ENCODE assay signal across 8 cellular contexts in the genomic region with DNA sequence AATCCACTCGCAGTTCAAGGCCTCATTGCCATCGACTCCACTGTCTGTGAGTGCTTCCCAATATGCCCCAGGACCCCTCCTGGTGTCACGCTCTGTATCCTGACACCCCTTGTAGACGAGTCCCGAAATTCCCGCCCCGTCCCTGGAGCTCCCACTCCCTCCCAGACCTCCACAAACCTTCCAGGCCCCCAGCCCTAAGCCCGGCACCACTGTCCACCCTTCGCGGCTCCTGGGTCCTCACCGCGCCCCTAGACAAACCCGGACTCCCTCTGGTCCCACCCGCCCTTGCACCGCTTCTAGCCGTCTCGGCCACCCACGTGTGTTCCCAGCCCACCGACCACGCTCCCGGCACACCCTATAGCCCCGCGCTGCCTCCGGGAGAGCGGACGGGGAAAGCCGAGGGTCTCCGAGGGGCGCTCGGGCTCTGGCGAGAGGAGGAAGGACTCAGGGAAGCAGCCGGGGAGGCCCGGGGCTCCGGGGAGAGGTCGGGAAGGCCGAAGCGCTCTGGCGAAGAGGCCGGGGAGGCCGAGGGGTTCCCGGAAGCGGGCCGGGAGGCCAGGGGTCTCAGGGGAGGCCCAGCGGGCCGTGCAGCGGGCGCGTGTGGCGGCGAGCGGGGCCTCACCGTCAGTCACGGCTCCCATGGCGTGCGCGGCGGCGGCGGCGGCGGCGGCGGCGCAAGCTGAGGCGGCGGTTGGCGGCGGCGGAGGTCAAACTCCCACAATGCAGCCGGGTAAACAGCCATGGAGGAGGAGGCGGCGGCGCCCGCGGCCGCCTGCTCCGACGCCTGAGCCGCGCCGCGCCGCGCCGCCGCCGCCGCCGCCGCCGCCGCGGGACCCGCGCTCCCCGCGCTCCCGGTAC. TPM values are rescaled to one million over a fixed set of nuclear protein-coding genes. Genes with fewer than 3 reads are reported as not detected.
DNase-seq lines count a peak whose midpoint lies in the region; ATAC-seq and TF ChIP-seq lines count a peak whose summit lies in the region.

A gene with protein sequence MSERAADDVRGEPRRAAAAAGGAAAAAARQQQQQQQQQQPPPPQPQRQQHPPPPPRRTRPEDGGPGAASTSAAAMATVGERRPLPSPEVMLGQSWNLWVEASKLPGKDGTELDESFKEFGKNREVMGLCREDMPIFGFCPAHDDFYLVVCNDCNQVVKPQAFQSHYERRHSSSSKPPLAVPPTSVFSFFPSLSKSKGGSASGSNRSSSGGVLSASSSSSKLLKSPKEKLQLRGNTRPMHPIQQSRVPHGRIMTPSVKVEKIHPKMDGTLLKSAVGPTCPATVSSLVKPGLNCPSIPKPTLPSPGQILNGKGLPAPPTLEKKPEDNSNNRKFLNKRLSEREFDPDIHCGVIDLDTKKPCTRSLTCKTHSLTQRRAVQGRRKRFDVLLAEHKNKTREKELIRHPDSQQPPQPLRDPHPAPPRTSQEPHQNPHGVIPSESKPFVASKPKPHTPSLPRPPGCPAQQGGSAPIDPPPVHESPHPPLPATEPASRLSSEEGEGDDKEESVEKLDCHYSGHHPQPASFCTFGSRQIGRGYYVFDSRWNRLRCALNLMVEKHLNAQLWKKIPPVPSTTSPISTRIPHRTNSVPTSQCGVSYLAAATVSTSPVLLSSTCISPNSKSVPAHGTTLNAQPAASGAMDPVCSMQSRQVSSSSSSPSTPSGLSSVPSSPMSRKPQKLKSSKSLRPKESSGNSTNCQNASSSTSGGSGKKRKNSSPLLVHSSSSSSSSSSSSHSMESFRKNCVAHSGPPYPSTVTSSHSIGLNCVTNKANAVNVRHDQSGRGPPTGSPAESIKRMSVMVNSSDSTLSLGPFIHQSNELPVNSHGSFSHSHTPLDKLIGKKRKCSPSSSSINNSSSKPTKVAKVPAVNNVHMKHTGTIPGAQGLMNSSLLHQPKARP (plus strand): TSS at position 718 of the 858 bp plus-strand sequence. CDS start 48,732 bp downstream, outside the sequence.
A gene (minus strand): TSS at position 656 of the 858 bp plus-strand sequence. CDS start 15 bp downstream, at position 641.

- H3K27ac Mint-ChIP-seq in nephron progenitor cell = peak within 1 kb of the TSS; percentile 60

- peak within 1 kb of the TSS; percentile 81 for H3K4me3 ChIP-seq in fibroblast of pulmonary artery (replicated peaks; ENCODE audit: low read depth, low read length)

- H3K4me1 Mint-ChIP-seq in nephron progenitor cell = peaks cover 42% of the 10 kb centered on the region

- peak; percentile 90 for DNase-seq in AG20443 (ENCODE audit: low spot score)
- peak; percentile 63 for DNase-seq in activated T-helper 9 cell treated with anti-CD3 and anti-CD28 coated beads, Interleukin-2, amount 50 U/mL, for 16 hours (ENCODE audit: low read depth)
- peak; percentile 47 for DNase-seq in fibroblast of pulmonary artery (ENCODE audit: low read depth)
- DNase-seq in nephron progenitor cell = peak; percentile 82
- peak; percentile 38 for DNase-seq in stromal cell of bone marrow (ENCODE audit: low read depth)

- ATAC-seq in GM18873 (IDR thresholded peaks at IDR 0.05; ENCODE audit: low FRiP score, unreplicated experiment) (peak; percentile 44), HG03108 (IDR thresholded peaks at IDR 0.05; ENCODE audit: unreplicated experiment) (peak; percentile 43)

- no peaks in the 10 kb centered on the region for H3K27me3 Mint-ChIP-seq in nephron progenitor cell (ENCODE audit: low read depth, poor library complexity)

- H3K36me3 Mint-ChIP-seq in nephron progenitor cell (ENCODE audit: low read depth) = peaks cover 25% of the 10 kb centered on the region

- H3K4me3 Mint-ChIP-seq in nephron progenitor cell = peak within 1 kb of the TSS; percentile 90

- no peak for TF ChIP-seq CTCF in fibroblast of pulmonary artery (IDR thresholded peaks at IDR 0.05; ENCODE audit: low read length, missing control alignments)
- TF ChIP-seq CTCF in nephron progenitor cell (IDR thresholded peaks at IDR 0.05) = no peak

- no peaks in the 10 kb centered on the region for H3K9me3 Mint-ChIP-seq in nephron progenitor cell

TF ChIP-seq in PFSK-1, 5 proteins besides CTCF, POLR2A, EP300 and RAD21:
- TF ChIP-seq POLR2AphosphoS5 (IDR thresholded peaks at IDR 0.05; ENCODE audit: low read depth, low read length) = no peak
- peak; percentile 12 for TF ChIP-seq FOXP2 (optimal IDR thresholded peaks at IDR 0.05; ENCODE audit: borderline replicate concordance, extremely low read depth, extremely low read length, insufficient read depth)
- TF ChIP-seq TAF1 (IDR thresholded peaks at IDR 0.05; ENCODE audit: borderline replicate concordance, insufficient read depth, low read length) = 0 out of 2 replicates have a peak, but pooled peaks have one; percentile 31

RNA-seq across cellular contexts. Expression of the first gene that starts in this region (rescaled TPM):
- polyA plus RNA-seq in PFSK-1 (2012; ENCODE audit: insufficient read length, low read depth) = 8.2 TPM

RNA-seq across cellular contexts. Expression of the second gene that starts in this region (rescaled TPM):
- 40.6 TPM for polyA plus RNA-seq in PFSK-1 (2012; ENCODE audit: insufficient read length, low read depth)

Comparison
In these comparisons a context has a peak if more than half of its experiments do, and no peak if none do; other contexts are left out.
1. Peak in every context shown above with its lines: DNase-seq, ATAC-seq and H3K4me3 ChIP-seq.
2. DNase-seq: peak in every context shown above with its lines; median percentile 90 in AG20443; 82 in nephron progenitor cell; 63 in activated T-helper 9 cell treated with anti-CD3 and anti-CD28 coated beads, Interleukin-2, amount 50 U/mL, for 16 hours; 47 in fibroblast of pulmonary artery; 38 in stromal cell of bone marrow.